31 cellular contexts compared by ENCODE assay signal in the genomic region with DNA sequence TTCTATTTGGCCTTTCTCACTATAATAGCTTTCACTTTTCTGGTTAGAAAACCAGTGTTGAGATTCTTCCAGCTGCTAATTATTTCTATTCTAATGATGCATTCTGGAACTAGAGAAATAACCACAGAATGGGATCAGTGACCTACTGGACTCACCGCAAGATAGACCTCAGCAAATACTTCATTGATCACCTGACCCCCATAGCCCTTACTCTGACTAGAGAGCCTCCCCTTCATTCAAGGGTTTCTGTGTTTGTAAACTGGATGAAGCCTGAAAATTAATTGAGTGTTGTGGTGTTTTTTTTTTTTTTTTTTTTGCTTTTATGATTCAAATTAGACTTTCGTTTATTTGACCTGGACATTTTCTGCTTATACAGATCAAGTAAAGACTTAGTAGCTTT.
DNase-seq lines count a peak whose midpoint lies in the region; ATAC-seq, FAIRE-seq and TF ChIP-seq lines count a peak whose summit lies in the region.
"Had no signal": no experiment of that assay in that cellular context is flagged by ENCODE, and none has a peak within 500 bp of the region (broad histone marks: within the 10 kb centered on the region; RNA-seq: fewer than 3 reads in every experiment).

No MANE protein-coding gene starts in this region.

- no peaks in the 10 kb centered on the region; the same call in 2 of the 3 replicates for H3K9me3 ChIP-seq in GM12878 (replicated peaks; ENCODE audit: control insufficient read depth, insufficient read depth, low read length)
- no peaks in the 10 kb centered on the region for H3K9me3 ChIP-seq in lower lobe of right lung
- H3K9me3 ChIP-seq: A549, BE2C, Caco-2 had no signal

- no peak for TF ChIP-seq RAD21 in GM12878 (IDR thresholded peaks at IDR 0.05; ENCODE audit: insufficient read depth, low read depth, low read length)

- H3K4me1 ChIP-seq in GM12878 (ENCODE audit: control insufficient read depth, insufficient read depth, low read length) (no peaks in the 10 kb centered on the region), lower lobe of right lung (no peaks in the 10 kb centered on the region)
- H3K4me1 ChIP-seq: A549; BE2C; BLaER1; BLaER1 treated with 17β-estradiol and CSF1 and Interleukin-3, amounts not matched to agents 10 nM and 100 nM; Caco-2 had no signal

- 89% methylated on average over 2 of the region's 2 CpGs for WGBS in GM12878 (ENCODE audit: insufficient coverage, insufficient replicate concordance, low lambda C conversion rate, missing lambda C conversion rate)

- intact Hi-C loops in GM12878 (cut with micrococcal nuclease; ENCODE audit: unreplicated experiment), result no loop called here
- intact Hi-C loops in lower lobe of right lung (cut with DNase I), result no loop called here

- H3K27ac ChIP-seq in GM12878 (ENCODE audit: control insufficient read depth, insufficient read depth) (no peak overlapping the region), lower lobe of right lung (no peak overlapping the region)
- H3K27ac ChIP-seq: 22Rv1; A549; BLaER1; BLaER1 treated with 17β-estradiol and CSF1 and Interleukin-3, amounts not matched to agents 10 nM and 100 nM; C4-2B had no signal

- no peak overlapping the region for H3K4me2 ChIP-seq in GM12878 (ENCODE audit: control insufficient read depth, insufficient read depth)
- H3K4me2 ChIP-seq: A549; BLaER1; BLaER1 treated with 17β-estradiol and CSF1 and Interleukin-3, amounts not matched to agents 10 nM and 100 nM had no signal

- DNase-seq in GM12878 (ENCODE audit: low read depth, low spot score) (no peak), lower lobe of right lung (no peak)
- DNase-seq: 8988T; ACHN; AML-193; BE2C; C1 segment of cervical spinal cord; Caco-2; Calu3; CD4-positive, alpha-beta memory T cell; CD4-positive, alpha-beta T cell; CD4-positive, CD25-positive, alpha-beta regulatory T cell; CD8-positive, alpha-beta memory T cell; CD8-positive, alpha-beta T cell; COR-L47; DMS 273 treated with DMSO at 0.1 percent for 48 hours; DMS153; DMS53; DMS79; DMS79 treated with DMSO at 0.1 percent for 48 hours; DND-41; EL had no signal

- CTCF ChIA-PET in GM12878 (lab: Yijun Ruan, JAX), result no interaction called here

- TF ChIP-seq CTCF in GM12878 (IDR thresholded peaks at IDR 0.05 in 2 of 3, conservative IDR thresholded peaks at IDR 0.05 in 1 of 3; ENCODE audit: control insufficient read depth in 2 of 3, extremely low read depth in 1 of 3, insufficient read depth in 1 of 3, low read depth in 3 of 3, low read length in 3 of 3) (no peak), lower lobe of right lung (IDR thresholded peaks at IDR 0.05) (no peak)

- TF ChIP-seq EP300 in GM12878 (IDR thresholded peaks at IDR 0.05; ENCODE audit: borderline replicate concordance in 1 of 2, control insufficient read depth in 1 of 2, low read depth in 2 of 2, low read length in 2 of 2), result no peak

- POLR2A ChIA-PET in GM12878 (lab: Charles Lee), result no interaction called here

- H2AFZ ChIP-seq in GM12878 (ENCODE audit: control insufficient read depth, low read depth, low read length), result no peak overlapping the region

- no peaks in the 10 kb centered on the region for H4K20me1 ChIP-seq in GM12878 (ENCODE audit: control insufficient read depth, insufficient read depth)
- H4K20me1 ChIP-seq: BLaER1; BLaER1 treated with 17β-estradiol and CSF1 and Interleukin-3, amounts not matched to agents 10 nM and 100 nM had no signal

- no peak overlapping the region for H3K4me3 ChIP-seq in GM12878
- no peak overlapping the region for H3K4me3 ChIP-seq in lower lobe of right lung
- H3K4me3 ChIP-seq: A549; BLaER1; BLaER1 treated with 17β-estradiol and CSF1 and Interleukin-3, amounts not matched to agents 10 nM and 100 nM had no signal

- BruUV-seq in GM12878 (replicated peaks; lab: Mats Ljungman, UMichigan), result no TSS peak

- RAD21 ChIA-PET in GM12878 (lab: Charles Lee; ENCODE audit: unreplicated experiment), result no interaction called here

- in situ Hi-C loops in GM12878 (cut with MboI), result no loop called here

- H3K36me3 ChIP-seq in GM12878 (ENCODE audit: control insufficient read depth in 2 of 2, insufficient read depth in 2 of 2, low read length in 1 of 2) (no peaks in the 10 kb centered on the region), lower lobe of right lung (no peaks in the 10 kb centered on the region)
- H3K36me3 ChIP-seq: BE2C, BLaER1 had no signal

- ATAC-seq in HG02870 (IDR thresholded peaks at IDR 0.05; ENCODE audit: unreplicated experiment), result peak; percentile 56
- ATAC-seq in GM12878, result peak; percentile 63
- no peak for ATAC-seq in GM21528 (IDR thresholded peaks at IDR 0.05; ENCODE audit: low FRiP score, unreplicated experiment)
- no peak for ATAC-seq in lower lobe of right lung
- ATAC-seq: A549; CD8-positive, alpha-beta T cell had no signal

- no peaks in the 10 kb centered on the region for H3K79me2 ChIP-seq in GM12878 (ENCODE audit: control insufficient read depth, insufficient read depth, low read length)

- TF ChIP-seq POLR2A in GM12878 (IDR thresholded peaks at IDR 0.05; ENCODE audit: low read depth, low read length), result no peak

- no peak overlapping the region for H3K9ac ChIP-seq in GM12878 (ENCODE audit: control insufficient read depth, insufficient read depth, low read length)
- H3K9ac ChIP-seq: BLaER1; BLaER1 treated with 17β-estradiol and CSF1 and Interleukin-3, amounts not matched to agents 10 nM and 100 nM had no signal

- no peak for FAIRE-seq in GM12878 (lab: Jason Lieb, UNC)
- FAIRE-seq: A204.1, A549, D721Med had no signal

- no peaks in the 10 kb centered on the region for H3K27me3 ChIP-seq in GM12878 (replicated peaks in 1 of 2; ENCODE audit: control insufficient read depth in 2 of 2, insufficient read depth in 2 of 2, low read length in 1 of 2)
- no peaks in the 10 kb centered on the region for H3K27me3 ChIP-seq in lower lobe of right lung (ENCODE audit: low read depth)
- H3K27me3 ChIP-seq: BE2C, BLaER1 had no signal

- SMC1A ChIA-PET in GM12878 (lab: Charles Lee; ENCODE audit: uncharacterized antibody, unreplicated experiment), result interaction anchor here (0.6 kb wide), 1 partner anchor 151 kb away, joined by 3 read pairs; no protein-coding TSS in a partner anchor

TF ChIP-seq in GM12878, 131 proteins besides CTCF, POLR2A, EP300 and RAD21:
- no peak for TF ChIP-seq SIX5 (IDR thresholded peaks at IDR 0.05; ENCODE audit: low read depth, low read length, severe bottlenecking)
- TF ChIP-seq RUNX3 (IDR thresholded peaks at IDR 0.05; ENCODE audit: low read length), result peak; percentile 20; the same call in 1 of the 2 replicates

Comparison
In these comparisons a context has a peak if more than half of its experiments do, and no peak if none do; other contexts are left out.
1. ATAC-seq: peak in HG02870 (single experiment) and GM12878 (single experiment); none in GM21528 (single experiment) and lower lobe of right lung (0 of 2).